Comparison of ENCODE assay signal across 20 cellular contexts in genomic region chr10:126770809-126771208, GRCh38.
"Had no signal": no experiment of that assay in that cellular context is flagged by ENCODE, and none has a peak within 500 bp of the region (broad histone marks: within the 10 kb centered on the region; RNA-seq: fewer than 3 reads in every experiment).

No MANE protein-coding gene starts in this region.

- H3K4me3 ChIP-seq: MG63 had no signal

- H3K36me3 ChIP-seq: MG63 had no signal

- ATAC-seq: HepG2, Panc1, PC-3, SK-N-SH treated with all-trans-retinoic acid at 6 μM for 48 hours had no signal

- H3K9me3 ChIP-seq: MG63 had no signal

- DNase-seq: IMR-90, Karpas-422, KG1, MG63, NCI-H1092, NCI-H1105 treated with DMSO at 0.1 percent for 48 hours, NCI-H1417 treated with DMSO at 0.1 percent for 48 hours, NCI-H146, NCI-H1694 treated with DMSO at 0.1 percent for 48 hours, NCI-H1930, NCI-H2081, NCI-H2107, NCI-H2227 treated with DMSO at 0.1 percent for 48 hours, NCI-H526, PC-3, SHP77 had no signal

- H3K27ac ChIP-seq: RWPE1 had no signal
